ENCODE assay signal across 8 cellular contexts in genomic region chr1:99969729-99970591, GRCh38. TPM values are rescaled to one million over a fixed set of nuclear protein-coding genes. Genes with fewer than 3 reads are reported as not detected.
DNase-seq lines count a peak whose midpoint lies in the region; ATAC-seq and TF ChIP-seq lines count a peak whose summit lies in the region.

Gene SLC35A3 (plus strand): TSS chr1:99969996. CDS start chr1:99993555, 23,559 bp downstream.

- no peaks in the 10 kb centered on the region for H3K9me3 Mint-ChIP-seq in T-helper 1 cell treated with Interleukin-12 subunit alpha and Interleukin-12 subunit beta and Interleukin-4 antibody, amounts not matched to agents 30 μg/mL and 1 μg/mL, for 36 hours

- ATAC-seq in HG02610 (IDR thresholded peaks at IDR 0.05; ENCODE audit: unreplicated experiment) (peak; percentile 94), right cardiac atrium (peak; percentile 96 to 98)

- H3K4me3 Mint-ChIP-seq in T-helper 1 cell treated with Interleukin-12 subunit alpha and Interleukin-12 subunit beta and Interleukin-4 antibody, amounts not matched to agents 30 μg/mL and 1 μg/mL, for 36 hours, result peak within 1 kb of the TSS; percentile 99

- H3K4me1 Mint-ChIP-seq in T-helper 1 cell treated with Interleukin-12 subunit alpha and Interleukin-12 subunit beta and Interleukin-4 antibody, amounts not matched to agents 30 μg/mL and 1 μg/mL, for 36 hours (ENCODE audit: low read depth), result peaks cover 23% of the 10 kb centered on the region

- no peaks in the 10 kb centered on the region for H3K4me1 ChIP-seq in right cardiac atrium (ENCODE audit: control insufficient read depth, insufficient read depth, low read length)
- H3K4me1 ChIP-seq in vagina, result peaks cover 24% of the 10 kb centered on the region

- peaks cover 4% of the 10 kb centered on the region for H3K36me3 Mint-ChIP-seq in T-helper 1 cell treated with Interleukin-12 subunit alpha and Interleukin-12 subunit beta and Interleukin-4 antibody, amounts not matched to agents 30 μg/mL and 1 μg/mL, for 36 hours (ENCODE audit: low read depth)

- WGBS in right cardiac atrium, result under 1% methylated on average over 73 of the region's 73 CpGs

- H3K36me3 ChIP-seq in vagina, result no peaks in the 10 kb centered on the region

- DNase-seq in NCI-H1092 (lab: John Stamatoyannopoulos, UW) (peak; percentile 69), amygdala (lab: John Stamatoyannopoulos, UW) (peak in 54 of 56 donors; percentile 6 to 83 (median 65)), right cardiac atrium (peak; percentile 81 to 92 (median 91)), putamen (ENCODE audit: low spot score) (peak; percentile 65), vagina (ENCODE audit: extremely low spot score in 2 of 2) (no peak)

- peak in 1 of 2 donors; percentile 6 for TF ChIP-seq POLR2A in vagina (IDR thresholded peaks at IDR 0.05)

- intact Hi-C loops in right cardiac atrium (cut with DNase I) (no loop called here), vagina (cut with DNase I) (no loop called here)

- TF ChIP-seq CTCF in GM12875 (IDR thresholded peaks at IDR 0.05; ENCODE audit: borderline replicate concordance, insufficient read depth, low read depth, low read length) (no peak), vagina (IDR thresholded peaks at IDR 0.05) (no peak)

- H3K27me3 Mint-ChIP-seq in T-helper 1 cell treated with Interleukin-12 subunit alpha and Interleukin-12 subunit beta and Interleukin-4 antibody, amounts not matched to agents 30 μg/mL and 1 μg/mL, for 36 hours (ENCODE audit: low read depth), result no peaks in the 10 kb centered on the region

- H3K9me3 ChIP-seq in right cardiac atrium (ENCODE audit: control insufficient read depth, low read length) (no peaks in the 10 kb centered on the region), vagina (no peaks in the 10 kb centered on the region)

- H3K27me3 ChIP-seq in right cardiac atrium (ENCODE audit: control insufficient read depth, insufficient read depth) (no peaks in the 10 kb centered on the region), vagina (no peaks in the 10 kb centered on the region)

- peak within 1 kb of the TSS; percentile 93 for H3K27ac Mint-ChIP-seq in T-helper 1 cell treated with Interleukin-12 subunit alpha and Interleukin-12 subunit beta and Interleukin-4 antibody, amounts not matched to agents 30 μg/mL and 1 μg/mL, for 36 hours

- H3K27ac ChIP-seq in right cardiac atrium (ENCODE audit: low read length) (peak within 1 kb of the TSS; percentile 59), vagina (peak within 1 kb of the TSS; percentile 84)

- H3K4me3 ChIP-seq in GM12875 (ENCODE audit: low read depth, low read length), result peak within 1 kb of the TSS; percentile 87
- H3K4me3 ChIP-seq in right cardiac atrium (ENCODE audit: low read length), result peak within 1 kb of the TSS; percentile 74
- peak within 1 kb of the TSS; percentile 78 to 90 for H3K4me3 ChIP-seq in vagina

RNA-seq across cellular contexts. Expression of gene SLC35A3, which starts in this region (rescaled TPM):
- total RNA-seq in right cardiac atrium (10 to 100 TPM in 3 of 4 donors, 1 to 10 TPM in 1; 9.5 to 13.5 (median 11.4) TPM), vagina (31.9 TPM)
- 6.5 TPM for polyA plus RNA-seq in right cardiac atrium

Comparison
In these comparisons a context has a peak if more than half of its experiments do, and no peak if none do; other contexts are left out.
1. DNase-seq: peak in NCI-H1092 (single experiment), amygdala (54 of 56), right cardiac atrium (3 of 3) and putamen (single experiment); none in vagina (0 of 2).
2. Peak in every context shown above with its lines, with median percentiles within 50 percentile points of each other: H3K4me3 ChIP-seq.